Comparison of ENCODE assay signal across 8 cellular contexts in genomic region chr1:55216078-55216477, GRCh38. TPM values are rescaled to one million over a fixed set of nuclear protein-coding genes. Genes with fewer than 3 reads are reported as not detected.
A peak's percentile ranks its signal among the peaks of the same experiment; 100 is the strongest.
DNase-seq lines count a peak whose midpoint lies in the region; ATAC-seq and TF ChIP-seq lines count a peak whose summit lies in the region.

No MANE protein-coding gene starts in this region.

- peak overlapping the region; percentile 92 for H3K4me2 ChIP-seq in mesendoderm (ENCODE audit: low read length)

- peak overlapping the region; percentile 72 for H2BK5ac ChIP-seq in mesendoderm (ENCODE audit: low read length)

- H3K18ac ChIP-seq in mesendoderm (ENCODE audit: low read length), result peak overlapping the region; percentile 95

- ATAC-seq in GM21528 (IDR thresholded peaks at IDR 0.05; ENCODE audit: low FRiP score, unreplicated experiment), result no peak
- ATAC-seq in esophagus mucosa, result no peak

- peaks cover 3% of the 10 kb centered on the region for H3K4me1 ChIP-seq in mesendoderm (ENCODE audit: control insufficient read depth, low read depth, low read length)

- DNase-seq in HL-60 (ENCODE audit: low read depth in 1 of 2, low spot score in 1 of 2) (no peak), mesendoderm (no peak), AG08396 (ENCODE audit: low spot score) (no peak)
- DNase-seq in stimulated activated CD4-positive, alpha-beta T cell treated with anti-CD3 and anti-CD28 coated beads, Interleukin-2, amount 100 ng/mL, for 48 hours, result no peak

- H3K27ac Mint-ChIP-seq in brain, result peak overlapping the region; percentile 94 to 99 (median 97)

- H3K27me3 ChIP-seq in HL-60 (ENCODE audit: insufficient read depth, poor library complexity, severe bottlenecking) (no peaks in the 10 kb centered on the region), mesendoderm (ENCODE audit: insufficient read depth, low read length, poor library complexity) (no peaks in the 10 kb centered on the region)

- WGBS in mesendoderm (ENCODE audit: extremely low coverage, insufficient coverage, low lambda C conversion rate), result no CpG with 5 or more reads among the region's 10 CpGs

- H3K27ac ChIP-seq in 22Rv1, result peak overlapping the region; percentile 81
- H3K27ac ChIP-seq in HL-60 (replicated peaks), result peak overlapping the region; percentile 89
- H3K27ac ChIP-seq in mesendoderm (ENCODE audit: low read depth, low read length), result peak overlapping the region; percentile 100

- H3K9me3 Mint-ChIP-seq in brain, result no peaks in the 10 kb centered on the region

- H3K36me3 Mint-ChIP-seq in brain, result no peaks in the 10 kb centered on the region

- peak overlapping the region; percentile 59 for H4K5ac ChIP-seq in mesendoderm (ENCODE audit: low read length)

- H2BK15ac ChIP-seq in mesendoderm (replicated peaks; ENCODE audit: low read depth), result no peak overlapping the region

- H3K4me1 Mint-ChIP-seq in brain, result peaks cover 52% of the 10 kb centered on the region

- peaks cover 18% of the 10 kb centered on the region for H3K27me3 Mint-ChIP-seq in brain

- TF ChIP-seq CTCF in 22Rv1 (IDR thresholded peaks at IDR 0.05) (no peak), HL-60 (IDR thresholded peaks at IDR 0.05; ENCODE audit: insufficient read depth, low read length) (no peak), brain (conservative IDR thresholded peaks at IDR 0.05) (no peak)

- H3K79me2 ChIP-seq in mesendoderm (ENCODE audit: control insufficient read depth, insufficient read depth, low read length), result peaks cover 30% of the 10 kb centered on the region

- no peak overlapping the region for H2BK120ac ChIP-seq in mesendoderm (ENCODE audit: low read depth, low read length)

- peak overlapping the region; percentile 99 for H3K9ac ChIP-seq in mesendoderm (ENCODE audit: low read length)

- peak overlapping the region; percentile 89 for H3K4me3 ChIP-seq in HL-60 (replicated peaks; ENCODE audit: insufficient read depth, low read length)
- peak overlapping the region; percentile 51 for H3K4me3 ChIP-seq in mesendoderm (ENCODE audit: low read length)

- peak overlapping the region; percentile 88 to 97 (median 90) for H3K4me3 Mint-ChIP-seq in brain

- H3K23ac ChIP-seq in mesendoderm (ENCODE audit: low read length), result peak overlapping the region; percentile 85

- H2AK5ac ChIP-seq in mesendoderm (ENCODE audit: low read length), result no peak overlapping the region

- H3K79me1 ChIP-seq in mesendoderm (ENCODE audit: low read length), result peaks cover 3% of the 10 kb centered on the region

- H3K4ac ChIP-seq in mesendoderm (ENCODE audit: low read depth, low read length), result peak overlapping the region; percentile 94

- no peaks in the 10 kb centered on the region for H3K36me3 ChIP-seq in mesendoderm (ENCODE audit: control insufficient read depth, insufficient read depth, low read length)

- peak overlapping the region; percentile 100 for H3K56ac ChIP-seq in mesendoderm (ENCODE audit: low read length)

- no peak overlapping the region for H4K8ac ChIP-seq in mesendoderm (ENCODE audit: low read depth, low read length)

RNA-seq across cellular contexts. Expression of gene USP24, which starts 0.9 kb away (rescaled TPM):
- polyA plus RNA-seq in brain (ENCODE audit: insufficient read depth, low read depth, low replicate concordance), result 6.6 TPM
- 15.3 TPM for polyA plus RNA-seq in mesendoderm (2013, experiment 1 of 2)
- polyA plus RNA-seq in mesendoderm (2013, experiment 2 of 2), result 14.4 TPM
- total RNA-seq in esophagus mucosa, result 21.8 TPM
